Comparison of ENCODE assay signal across 32 cellular contexts in genomic region chr14:69811227-69811867, GRCh38. TPM values are rescaled to one million over a fixed set of nuclear protein-coding genes. Genes with fewer than 3 reads are reported as not detected.
"Had no signal": no experiment of that assay in that cellular context is flagged by ENCODE, and none has a peak within 500 bp of the region (broad histone marks: within the 10 kb centered on the region; RNA-seq: fewer than 3 reads in every experiment).

No MANE protein-coding gene starts in this region.

- H3K9me3 ChIP-seq: ascending aorta, breast epithelium, colonic mucosa had no signal

- H3K9me3 Mint-ChIP-seq: activated CD4-positive, alpha-beta memory T cell treated with anti-CD3 and anti-CD28 coated beads for 36 hours; activated CD4-positive, alpha-beta T cell treated with anti-CD3 and anti-CD28 coated beads, Interleukin-2, amount 10 ng/mL, durations not matched to agents 24 days and 14 days; activated naive CD4-positive, alpha-beta T cell treated with anti-CD3 and anti-CD28 coated beads, Interleukin-2, amount 10 ng/mL, durations not matched to agents 7 days and 5 days; activated naive CD4-positive, alpha-beta T cell treated with anti-CD3 and anti-CD28 coated beads, Interleukin-2, amount 50 U/mL, for 72 hours; activated naive CD8-positive, alpha-beta T cell treated with anti-CD3 and anti-CD28 coated beads, Interleukin-2, amount 10 ng/mL, durations not matched to agents 7 days and 5 days; activated T-cell treated with anti-CD3 and anti-CD28 coated beads, Interleukin-2, amount 50 U/mL, for 24 hours; activated T-cell treated with anti-CD3 and anti-CD28 coated beads, Interleukin-2, amount 50 U/mL, for 72 hours; brain; T-cell; T-helper 1 cell treated with Interleukin-12 subunit alpha and Interleukin-12 subunit beta and Interleukin-4 antibody, amounts not matched to agents 30 μg/mL and 1 μg/mL, for 36 hours; T-helper 2 cell treated with Interferon-gamma antibody and Interleukin-4, amounts not matched to agents 5 μg/mL and 100 μg/mL, for 36 hours had no signal

- H3K27ac Mint-ChIP-seq: activated CD4-positive, alpha-beta memory T cell treated with anti-CD3 and anti-CD28 coated beads for 36 hours; activated CD4-positive, alpha-beta T cell treated with anti-CD3 and anti-CD28 coated beads for 36 hours; activated CD4-positive, alpha-beta T cell treated with anti-CD3 and anti-CD28 coated beads, Interleukin-2, amount 10 ng/mL, durations not matched to agents 24 days and 14 days; activated CD8-positive, alpha-beta T cell treated with anti-CD3 and anti-CD28 coated beads, Interleukin-2, amount 10 ng/mL, durations not matched to agents 7 days and 5 days; activated naive CD4-positive, alpha-beta T cell treated with anti-CD3 and anti-CD28 coated beads, Interleukin-2, amount 10 ng/mL, durations not matched to agents 7 days and 5 days; activated naive CD8-positive, alpha-beta T cell treated with anti-CD3 and anti-CD28 coated beads, Interleukin-2, amount 10 ng/mL, durations not matched to agents 7 days and 5 days; activated T-cell treated with anti-CD3 and anti-CD28 coated beads, Interleukin-2, amount 50 U/mL, for 24 hours; activated T-cell treated with anti-CD3 and anti-CD28 coated beads, Interleukin-2, amount 50 U/mL, for 72 hours; brain; T-cell; T-helper 1 cell treated with Interleukin-12 subunit alpha and Interleukin-12 subunit beta and Interleukin-4 antibody, amounts not matched to agents 30 μg/mL and 1 μg/mL, for 36 hours; T-helper 2 cell treated with Interferon-gamma antibody and Interleukin-4, amounts not matched to agents 5 μg/mL and 100 μg/mL, for 36 hours had no signal

- H3K27me3 Mint-ChIP-seq: activated CD4-positive, alpha-beta T cell treated with anti-CD3 and anti-CD28 coated beads for 36 hours; activated T-cell treated with anti-CD3 and anti-CD28 coated beads, Interleukin-2, amount 50 U/mL, for 24 hours had no signal

- H3K36me3 Mint-ChIP-seq: activated CD4-positive, alpha-beta memory T cell treated with anti-CD3 and anti-CD28 coated beads for 36 hours; activated naive CD4-positive, alpha-beta T cell treated with anti-CD3 and anti-CD28 coated beads, Interleukin-2, amount 10 ng/mL, durations not matched to agents 7 days and 5 days; activated naive CD4-positive, alpha-beta T cell treated with anti-CD3 and anti-CD28 coated beads, Interleukin-2, amount 50 U/mL, for 72 hours; activated naive CD8-positive, alpha-beta T cell treated with anti-CD3 and anti-CD28 coated beads, Interleukin-2, amount 10 ng/mL, durations not matched to agents 7 days and 5 days; brain; T-cell had no signal

- H3K4me1 ChIP-seq: ascending aorta, breast epithelium, colonic mucosa had no signal

- H3K27me3 ChIP-seq: ascending aorta, breast epithelium, colonic mucosa had no signal

- ATAC-seq: activated CD4-positive, alpha-beta T cell treated with anti-CD3 and anti-CD28 coated beads for 36 hours; activated CD8-positive, alpha-beta T cell treated with anti-CD3 and anti-CD28 coated beads, Interleukin-2, amount 10 ng/mL, durations not matched to agents 7 days and 5 days; activated naive CD4-positive, alpha-beta T cell treated with anti-CD3 and anti-CD28 coated beads, Interleukin-2, amount 50 U/mL, for 72 hours; activated T-cell treated with anti-CD3 and anti-CD28 coated beads, Interleukin-2, amount 50 U/mL, for 72 hours; T-cell had no signal

- H3K4me1 Mint-ChIP-seq: activated CD4-positive, alpha-beta T cell treated with anti-CD3 and anti-CD28 coated beads for 36 hours; activated CD4-positive, alpha-beta T cell treated with anti-CD3 and anti-CD28 coated beads, Interleukin-2, amount 10 ng/mL, durations not matched to agents 24 days and 14 days; activated naive CD4-positive, alpha-beta T cell treated with anti-CD3 and anti-CD28 coated beads, Interleukin-2, amount 10 ng/mL, durations not matched to agents 7 days and 5 days; activated naive CD8-positive, alpha-beta T cell treated with anti-CD3 and anti-CD28 coated beads, Interleukin-2, amount 10 ng/mL, durations not matched to agents 7 days and 5 days; brain; T-cell had no signal

- H3K27ac ChIP-seq: ascending aorta, breast epithelium, cardiac muscle cell, colonic mucosa, epithelial cell of prostate had no signal

- H3K4me3 Mint-ChIP-seq: activated CD4-positive, alpha-beta memory T cell treated with anti-CD3 and anti-CD28 coated beads for 36 hours; activated CD4-positive, alpha-beta T cell treated with anti-CD3 and anti-CD28 coated beads for 36 hours; activated CD4-positive, alpha-beta T cell treated with anti-CD3 and anti-CD28 coated beads, Interleukin-2, amount 10 ng/mL, durations not matched to agents 24 days and 14 days; activated CD8-positive, alpha-beta T cell treated with anti-CD3 and anti-CD28 coated beads, Interleukin-2, amount 10 ng/mL, durations not matched to agents 7 days and 5 days; activated naive CD4-positive, alpha-beta T cell treated with anti-CD3 and anti-CD28 coated beads, Interleukin-2, amount 10 ng/mL, durations not matched to agents 7 days and 5 days; activated naive CD8-positive, alpha-beta T cell treated with anti-CD3 and anti-CD28 coated beads, Interleukin-2, amount 10 ng/mL, durations not matched to agents 7 days and 5 days; activated T-cell treated with anti-CD3 and anti-CD28 coated beads, Interleukin-2, amount 50 U/mL, for 24 hours; activated T-cell treated with anti-CD3 and anti-CD28 coated beads, Interleukin-2, amount 50 U/mL, for 72 hours; brain; T-cell; T-helper 1 cell treated with Interleukin-12 subunit alpha and Interleukin-12 subunit beta and Interleukin-4 antibody, amounts not matched to agents 30 μg/mL and 1 μg/mL, for 36 hours; T-helper 2 cell treated with Interferon-gamma antibody and Interleukin-4, amounts not matched to agents 5 μg/mL and 100 μg/mL, for 36 hours had no signal

- H3K4me3 ChIP-seq: ascending aorta, breast epithelium, cardiac muscle cell, colonic mucosa had no signal

- H3K36me3 ChIP-seq: ascending aorta, breast epithelium, cardiac muscle cell, colonic mucosa had no signal

- DNase-seq: activated CD4-positive, alpha-beta memory T cell treated with anti-CD3 and anti-CD28 coated beads for 36 hours; activated CD4-positive, alpha-beta T cell treated with anti-CD3 and anti-CD28 coated beads for 36 hours; activated CD4-positive, alpha-beta T cell treated with anti-CD3 and anti-CD28 coated beads, Interleukin-2, amount 10 ng/mL, durations not matched to agents 24 days and 14 days; activated CD4-positive, CD25-positive, alpha-beta regulatory T cell; activated CD4-positive, CD25-positive, alpha-beta regulatory T cell treated with anti-CD3 and anti-CD28 coated beads, Interleukin-2, amount 50 U/mL, for 72 hours; activated CD8-positive, alpha-beta memory T cell treated with anti-CD3 and anti-CD28 coated beads, Interleukin-2, amount 50 U/mL, for 48 hours; activated CD8-positive, alpha-beta T cell treated with anti-CD3 and anti-CD28 coated beads, Interleukin-2, amount 10 ng/mL, durations not matched to agents 7 days and 5 days; activated gamma-delta T cell; activated naive CD4-positive, alpha-beta T cell; activated naive CD4-positive, alpha-beta T cell treated with anti-CD3 and anti-CD28 coated beads, Interleukin-2, amount 10 ng/mL, durations not matched to agents 7 days and 5 days; activated naive CD8-positive, alpha-beta T cell treated with anti-CD3 and anti-CD28 coated beads, Interleukin-2, amount 10 ng/mL, durations not matched to agents 7 days and 5 days; activated T-cell treated with anti-CD3 and anti-CD28 coated beads for 4 hours; activated T-cell treated with anti-CD3 and anti-CD28 coated beads, Interleukin-2, amount 50 U/mL, for 24 hours; activated T-cell treated with anti-CD3 and anti-CD28 coated beads, Interleukin-2, amount 50 U/mL, for 72 hours; central memory CD4-positive, alpha-beta T cell; cerebellar nuclear complex; colonic mucosa; effector CD8-positive, alpha-beta T cell; foreskin fibroblast; T-cell; T1000 had no signal

RNA-seq across cellular contexts. Expression of gene SLC10A1, which starts 14.3 kb away (rescaled TPM):
- total RNA-seq: activated CD4-positive, alpha-beta memory T cell treated with anti-CD3 and anti-CD28 coated beads for 36 hours; activated CD4-positive, alpha-beta T cell treated with anti-CD3 and anti-CD28 coated beads for 36 hours; activated CD4-positive, alpha-beta T cell treated with anti-CD3 and anti-CD28 coated beads, Interleukin-2, amount 10 ng/mL, durations not matched to agents 24 days and 14 days; activated CD8-positive, alpha-beta T cell treated with anti-CD3 and anti-CD28 coated beads, Interleukin-2, amount 10 ng/mL, durations not matched to agents 7 days and 5 days; activated naive CD4-positive, alpha-beta T cell treated with anti-CD3 and anti-CD28 coated beads, Interleukin-2, amount 50 U/mL, for 72 hours; activated naive CD8-positive, alpha-beta T cell treated with anti-CD3 and anti-CD28 coated beads, Interleukin-2, amount 10 ng/mL, durations not matched to agents 7 days and 5 days; activated T-cell treated with anti-CD3 and anti-CD28 coated beads, Interleukin-2, amount 50 U/mL, for 72 hours; ascending aorta; breast epithelium; cardiac muscle cell; colonic mucosa; dermis microvascular lymphatic vessel endothelial cell; endothelial cell of umbilical vein; frontal cortex had no signal
